Comparison of ENCODE assay signal across 1 cellular context in the genomic region with DNA sequence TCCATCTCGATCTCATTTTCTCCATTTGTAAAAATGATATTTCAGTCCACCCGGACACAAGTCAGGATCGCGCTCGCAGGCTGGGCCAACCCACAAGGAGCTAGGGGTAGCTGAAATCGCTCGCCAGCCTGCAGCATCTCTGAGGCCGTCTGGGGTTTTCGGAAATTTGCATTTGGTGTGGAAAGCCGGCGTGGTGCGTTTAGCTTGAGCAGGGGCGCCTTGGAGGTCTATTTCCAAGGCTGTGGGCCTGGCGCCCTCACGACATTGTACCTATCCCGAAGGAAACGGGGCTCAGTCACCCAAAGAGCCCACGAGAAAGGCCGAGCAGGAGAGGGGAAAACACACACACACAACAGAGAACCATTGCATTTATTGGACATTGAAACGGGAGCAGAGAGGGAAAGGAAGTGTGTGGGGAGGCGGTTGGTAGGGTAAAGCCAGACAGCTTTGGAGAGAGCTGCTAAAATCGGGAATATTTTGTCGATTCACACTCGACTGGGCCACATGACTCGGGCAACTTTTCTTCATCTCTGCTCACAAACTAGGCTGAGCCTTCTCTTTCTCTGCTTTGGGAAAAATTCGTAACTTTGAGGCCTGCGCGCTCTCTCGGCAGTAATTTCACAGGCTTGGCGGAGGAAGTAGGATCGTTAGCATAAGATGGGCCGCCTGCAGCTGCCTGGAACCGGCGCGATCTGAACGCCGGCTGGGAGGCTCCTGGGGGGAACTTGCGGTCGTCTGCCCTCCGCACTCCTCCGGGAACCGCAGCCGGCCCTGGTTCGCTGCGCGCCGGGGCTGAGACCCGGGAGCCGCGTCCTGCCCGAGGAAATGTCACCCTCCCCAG.
TF ChIP-seq lines count a peak whose summit lies in the region.

No MANE protein-coding gene starts in this region.

TF ChIP-seq in GM23338, 12 proteins besides CTCF, POLR2A, EP300 and RAD21 (continued from another document):
- TF ChIP-seq JUNB (IDR thresholded peaks at IDR 0.05; ENCODE audit: unreplicated experiment): no peak
- TF ChIP-seq ZNF331 (CRISPR knock-in tag; IDR thresholded peaks at IDR 0.05; ENCODE audit: low read depth): no peak
- no peak for TF ChIP-seq ZNF114 (CRISPR knock-in tag; IDR thresholded peaks at IDR 0.05)
- TF ChIP-seq POLR2AphosphoS5 (IDR thresholded peaks at IDR 0.05; ENCODE audit: low read depth): no peak
- TF ChIP-seq EZH2phosphoT487 (IDR thresholded peaks at IDR 0.05; ENCODE audit: unreplicated experiment): peak; percentile 45
- no peak for TF ChIP-seq STAT1 (IDR thresholded peaks at IDR 0.05; ENCODE audit: unreplicated experiment)
- TF ChIP-seq, protein P1, sequence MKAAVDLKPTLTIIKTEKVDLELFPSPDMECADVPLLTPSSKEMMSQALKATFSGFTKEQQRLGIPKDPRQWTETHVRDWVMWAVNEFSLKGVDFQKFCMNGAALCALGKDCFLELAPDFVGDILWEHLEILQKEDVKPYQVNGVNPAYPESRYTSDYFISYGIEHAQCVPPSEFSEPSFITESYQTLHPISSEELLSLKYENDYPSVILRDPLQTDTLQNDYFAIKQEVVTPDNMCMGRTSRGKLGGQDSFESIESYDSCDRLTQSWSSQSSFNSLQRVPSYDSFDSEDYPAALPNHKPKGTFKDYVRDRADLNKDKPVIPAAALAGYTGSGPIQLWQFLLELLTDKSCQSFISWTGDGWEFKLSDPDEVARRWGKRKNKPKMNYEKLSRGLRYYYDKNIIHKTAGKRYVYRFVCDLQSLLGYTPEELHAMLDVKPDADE (IDR thresholded peaks at IDR 0.05): no peak; the same call in 1 of the 2 replicates
- TF ChIP-seq CREB1 (CRISPR knock-in tag; IDR thresholded peaks at IDR 0.05; ENCODE audit: low read depth): no peak
- peak; percentile 81 for TF ChIP-seq EZH2 (IDR thresholded peaks at IDR 0.05; ENCODE audit: low read depth, unreplicated experiment)
